11 cellular contexts compared by ENCODE assay signal in genomic region chr22:42946551-42947198, GRCh38.
DNase-seq lines count a peak whose midpoint lies in the region; FAIRE-seq and TF ChIP-seq lines count a peak whose summit lies in the region.
"Had no signal": no experiment of that assay in that cellular context is flagged by ENCODE, and none has a peak within 500 bp of the region (broad histone marks: within the 10 kb centered on the region; RNA-seq: fewer than 3 reads in every experiment).

No MANE protein-coding gene starts in this region.

- in situ Hi-C loops in G401 (cut with HindIII; ENCODE audit: low sequenced_read_pairs), result no loop called here

- H3K4me2 ChIP-seq in PC-9 (peak overlapping the region; percentile 72), endothelial cell of umbilical vein (ENCODE audit: insufficient read depth, low read length) (no peak overlapping the region)

- intact Hi-C loops in PC-9 (cut with micrococcal nuclease; ENCODE audit: unreplicated experiment), result loop anchor here (1.0 to 5.0 kb wide), 3 partner anchors 24 to 66 kb away; no protein-coding TSS in a partner anchor
- intact Hi-C loops in endothelial cell of umbilical vein (cut with micrococcal nuclease), result no loop called here
- intact Hi-C loops in prostate gland (cut with DNase I), result no loop called here

- POLR2A ChIA-PET in PC-9 (lab: Charles Lee; ENCODE audit: unreplicated experiment), result interaction anchor here (0.6 to 0.9 kb wide), 3 partner anchors 14 to 320 kb away, joined by 3 to 17 read pairs (median 5); no protein-coding TSS in a partner anchor
- POLR2A ChIA-PET in endothelial cell of umbilical vein (lab: Charles Lee), result no interaction called here

- H3K9ac ChIP-seq in endothelial cell of umbilical vein (replicated peaks; ENCODE audit: extremely low read depth, insufficient read depth, low read length), result no peak overlapping the region

- H3K9me2 ChIP-seq in PC-9 (ENCODE audit: insufficient read depth), result no peaks in the 10 kb centered on the region

- no peak for FAIRE-seq in endothelial cell of umbilical vein (lab: Jason Lieb, UNC)

- H3K9me1 ChIP-seq in endothelial cell of umbilical vein (replicated peaks; ENCODE audit: control insufficient read depth, extremely low read depth, insufficient read depth, low read length), result no peaks in the 10 kb centered on the region

- H2AFZ ChIP-seq in PC-9 (no peak overlapping the region), endothelial cell of umbilical vein (ENCODE audit: low read depth, low read length) (no peak overlapping the region)

- DNase-seq in G401 (ENCODE audit: low spot score) (peak; percentile 33), PC-9 (peak in 1 of 2 experiments; percentile 22), endothelial cell of umbilical vein (ENCODE audit: low read depth, low spot score) (no peak), prostate gland (ENCODE audit: low spot score) (no peak), NCI-H510A (lab: John Stamatoyannopoulos, UW) (no peak), NCI-H345 treated with DMSO at 0.1 percent for 48 hours (lab: John Stamatoyannopoulos, UW; ENCODE audit: unreplicated experiment) (no peak), SHP77 (lab: John Stamatoyannopoulos, UW) (no peak), caudate nucleus (lab: John Stamatoyannopoulos, UW) (no peak)
- DNase-seq: KG1; NCI-H526; stimulated activated CD4-positive, alpha-beta T cell treated with anti-CD3 and anti-CD28 coated beads, Interleukin-1b, Interleukin-23, amount 100 ng/mL, for 48 hours had no signal

- CTCF ChIA-PET in PC-9 (lab: Charles Lee), result interaction anchor here (0.7 to 1.7 kb wide), 3 partner anchors 8 to 44 kb away, joined by 3 to 6 read pairs (median 4); no protein-coding TSS in a partner anchor
- CTCF ChIA-PET in endothelial cell of umbilical vein (lab: Charles Lee), result interaction anchor here (1.4 to 3.9 kb wide), 3 partner anchors 12 to 79 kb away, joined by 3 to 29 read pairs (median 4); no protein-coding TSS in a partner anchor

- WGBS in prostate gland, result 79% methylated on average over 16 of the region's 16 CpGs

- H4K20me1 ChIP-seq in PC-9 (ENCODE audit: insufficient read depth), result no peaks in the 10 kb centered on the region
- H4K20me1 ChIP-seq in endothelial cell of umbilical vein (replicated peaks; ENCODE audit: control insufficient read depth, extremely low read depth, insufficient read depth, low read length), result no peaks in the 10 kb centered on the region

- TF ChIP-seq CTCF in PC-9 (conservative IDR thresholded peaks at IDR 0.05) (no peak), endothelial cell of umbilical vein (IDR thresholded peaks at IDR 0.05; ENCODE audit: extremely low read depth in 1 of 2, insufficient read depth in 1 of 2, low read depth in 1 of 2, low read length in 2 of 2) (no peak), prostate gland (IDR thresholded peaks at IDR 0.05) (no peak)

- peaks cover 90% of the 10 kb centered on the region for H3K79me2 ChIP-seq in PC-9 (ENCODE audit: low read depth)
- H3K79me2 ChIP-seq in endothelial cell of umbilical vein (ENCODE audit: control insufficient read depth, insufficient read depth, low read length), result peaks cover 19% of the 10 kb centered on the region

- H3K4me3 ChIP-seq in PC-9, result no peak overlapping the region; the same call in 1 of the 2 replicates
- H3K4me3 ChIP-seq in endothelial cell of umbilical vein (replicated peaks in 1 of 3; ENCODE audit: insufficient read depth in 1 of 3, low read depth in 1 of 3, low read length in 3 of 3), result no peak overlapping the region
- no peak overlapping the region for H3K4me3 ChIP-seq in prostate gland

- BruUV-seq in PC-9 (replicated peaks; lab: Mats Ljungman, UMichigan) (TSS peak; percentile 21), endothelial cell of umbilical vein (replicated peaks; lab: Mats Ljungman, UMichigan) (no TSS peak)

- H3F3A ChIP-seq in PC-9 (ENCODE audit: insufficient read depth, low read depth), result peaks cover 63% of the 10 kb centered on the region

- dilution Hi-C loops in endothelial cell of umbilical vein (cut with MboI; ENCODE audit: extremely low pct_ligation_motif_present, low sequenced_read_pairs), result no loop called here

- no peaks in the 10 kb centered on the region for H3K27me3 ChIP-seq in PC-9 (ENCODE audit: insufficient read depth, low read depth)
- H3K27me3 ChIP-seq in endothelial cell of umbilical vein (ENCODE audit: control insufficient read depth in 2 of 2, insufficient read depth in 2 of 2, low read length in 2 of 2), result no peaks in the 10 kb centered on the region
- H3K27me3 ChIP-seq in prostate gland (replicated peaks; ENCODE audit: insufficient read depth), result no peaks in the 10 kb centered on the region

- H3K9me3 ChIP-seq in PC-9 (ENCODE audit: insufficient read depth, low read depth) (no peaks in the 10 kb centered on the region), endothelial cell of umbilical vein (replicated peaks; ENCODE audit: control insufficient read depth, insufficient read depth, low read length) (no peaks in the 10 kb centered on the region), prostate gland (no peaks in the 10 kb centered on the region)

- H3K4me1 ChIP-seq in PC-9 (replicated peaks; ENCODE audit: insufficient read depth) (peaks cover 62% of the 10 kb centered on the region), endothelial cell of umbilical vein (ENCODE audit: control insufficient read depth, extremely low read depth, insufficient read depth, low read length) (peaks cover 21% of the 10 kb centered on the region), prostate gland (replicated peaks) (peaks cover 20% of the 10 kb centered on the region)

- H3K36me3 ChIP-seq in PC-9 (ENCODE audit: low read depth) (peaks cover 25% of the 10 kb centered on the region), endothelial cell of umbilical vein (ENCODE audit: control insufficient read depth in 2 of 2, extremely low read depth in 1 of 2, insufficient read depth in 2 of 2, low read length in 2 of 2) (no peaks in the 10 kb centered on the region), prostate gland (no peaks in the 10 kb centered on the region)

- H3K27ac ChIP-seq in PC-9, result peak overlapping the region; percentile 91
- peak overlapping the region; percentile 13 for H3K27ac ChIP-seq in endothelial cell of umbilical vein (ENCODE audit: insufficient read depth, low read depth, low read length)
- H3K27ac ChIP-seq in prostate gland, result peak overlapping the region; percentile 71 to 93
- H3K27ac ChIP-seq in caudate nucleus (ENCODE audit: low read depth, low read length), result no peak overlapping the region

- TF ChIP-seq POLR2A in endothelial cell of umbilical vein (IDR thresholded peaks at IDR 0.05; ENCODE audit: low read depth, low read length) (no peak), prostate gland (IDR thresholded peaks at IDR 0.05) (no peak)

TF ChIP-seq in endothelial cell of umbilical vein, 7 proteins besides CTCF, POLR2A, EP300 and RAD21:
- TF ChIP-seq FOS (IDR thresholded peaks at IDR 0.05; ENCODE audit: borderline replicate concordance, insufficient read depth, low read length) (no peak), POLR2AphosphoS5 (IDR thresholded peaks at IDR 0.05; ENCODE audit: insufficient read depth, low read depth, low read length) (no peak), MYC (IDR thresholded peaks at IDR 0.05; ENCODE audit: low read depth, low read length) (no peak), JUN (IDR thresholded peaks at IDR 0.05; ENCODE audit: borderline replicate concordance, insufficient read depth, insufficient read length, low read depth) (no peak), EZH2 (IDR thresholded peaks at IDR 0.05; ENCODE audit: borderline replicate concordance, low read depth, low read length, severe bottlenecking) (no peak), GATA2 (IDR thresholded peaks at IDR 0.05; ENCODE audit: insufficient read depth, insufficient read length, low read depth, low read length) (no peak)
- TF ChIP-seq, protein P1, sequence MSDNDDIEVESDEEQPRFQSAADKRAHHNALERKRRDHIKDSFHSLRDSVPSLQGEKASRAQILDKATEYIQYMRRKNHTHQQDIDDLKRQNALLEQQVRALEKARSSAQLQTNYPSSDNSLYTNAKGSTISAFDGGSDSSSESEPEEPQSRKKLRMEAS (IDR thresholded peaks at IDR 0.05; ENCODE audit: insufficient read depth, insufficient read length), result no peak
